Comparison of ENCODE assay signal across 19 cellular contexts in the genomic region with DNA sequence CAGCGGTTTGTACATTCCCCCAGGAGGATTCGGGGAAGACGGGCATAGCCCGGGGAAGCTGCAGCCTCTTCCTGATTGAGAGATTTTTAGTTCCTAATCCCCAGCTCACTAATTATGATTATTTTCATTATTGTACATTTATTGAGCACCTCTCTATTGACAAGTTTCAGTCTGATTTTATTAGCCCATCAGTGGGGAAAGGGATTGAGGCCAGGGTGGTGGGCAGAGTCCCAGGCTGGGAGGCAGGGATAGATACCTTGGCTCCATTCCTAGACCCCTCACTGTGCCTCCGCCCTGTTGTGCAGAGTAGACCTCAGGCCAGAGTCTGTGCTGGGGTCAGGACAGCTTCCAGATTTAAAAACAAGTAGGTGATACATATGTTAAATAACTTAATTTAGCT.
"Had no signal": no experiment of that assay in that cellular context is flagged by ENCODE, and none has a peak within 500 bp of the region (broad histone marks: within the 10 kb centered on the region; RNA-seq: fewer than 3 reads in every experiment).

No MANE protein-coding gene starts in this region.

- H3K9me3 ChIP-seq: heart left ventricle, ovary, right atrium auricular region, sigmoid colon, thyroid gland, upper lobe of left lung, vagina had no signal

- H3K4me1 ChIP-seq: heart left ventricle, right atrium auricular region, sigmoid colon, thyroid gland, upper lobe of left lung, vagina had no signal

- H3K4me3 Mint-ChIP-seq: natural killer cell, neural crest cell had no signal

- H3K4me1 Mint-ChIP-seq: natural killer cell, neural crest cell had no signal

- ATAC-seq: esophagus mucosa, heart left ventricle, left colon had no signal

- DNase-seq: effector CD8-positive, alpha-beta T cell; heart left ventricle; hippocampal formation; left colon; mesendoderm; natural killer cell; ovary; sigmoid colon; stimulated activated CD4-positive, alpha-beta T cell treated with anti-CD3 and anti-CD28 coated beads, Interleukin-2, amount 100 ng/mL, for 24 hours; stimulated activated CD4-positive, alpha-beta T cell treated with anti-CD3 and anti-CD28 coated beads, Interleukin-4, amount 100 ng/mL, for 4 hours; stimulated activated naive CD4-positive, alpha-beta T cell treated with Interleukin-2 at 50 U/mL for 16 hours; thyroid gland; upper lobe of left lung had no signal

- H3K27me3 ChIP-seq: heart left ventricle, ovary, right atrium auricular region, sigmoid colon, thyroid gland, upper lobe of left lung, vagina had no signal

- H3K4me3 ChIP-seq: coronary artery, heart left ventricle, ovary, right atrium auricular region, sigmoid colon, skin epidermis, thyroid gland, upper lobe of left lung, vagina had no signal

- H3K36me3 ChIP-seq: ovary had no signal

- H3K27ac ChIP-seq: coronary artery, heart left ventricle, ovary, right atrium auricular region, sigmoid colon, skin epidermis, thyroid gland, upper lobe of left lung, vagina had no signal

- H3K9me3 Mint-ChIP-seq: natural killer cell, neural crest cell had no signal
